1 cellular context compared by ENCODE assay signal in genomic region chr9:83707518-83707767, GRCh38.
TF ChIP-seq lines count a peak whose summit lies in the region.

No MANE protein-coding gene starts in this region.

TF ChIP-seq in H1, 55 proteins besides CTCF, POLR2A, EP300 and RAD21:
- TF ChIP-seq TEAD4 (IDR thresholded peaks at IDR 0.05; ENCODE audit: low read depth, low read length) (no peak), NRF1 (IDR thresholded peaks at IDR 0.05; ENCODE audit: low read depth, low read length) (no peak), GTF2F1 (IDR thresholded peaks at IDR 0.05; ENCODE audit: borderline replicate concordance, low read depth, low read length) (no peak), GABPA (IDR thresholded peaks at IDR 0.05; ENCODE audit: borderline replicate concordance, insufficient read depth, low read length) (no peak), RNF2 (IDR thresholded peaks at IDR 0.05; ENCODE audit: borderline replicate concordance, low read depth, low read length, missing control alignments, poor library complexity, severe bottlenecking) (no peak), BRCA1 (IDR thresholded peaks at IDR 0.05; ENCODE audit: low read depth, low read length) (no peak), JUND (IDR thresholded peaks at IDR 0.05; ENCODE audit: low read length) (no peak), BCL11A (IDR thresholded peaks at IDR 0.05; ENCODE audit: low read depth in 2 of 2, low read length in 2 of 2) (no peak), SIX5 (IDR thresholded peaks at IDR 0.05; ENCODE audit: low read depth, low read length) (no peak), POLR2AphosphoS5 (IDR thresholded peaks at IDR 0.05; ENCODE audit: low read depth, low read length) (no peak; the same call in 1 of the 2 replicates), MAFK (IDR thresholded peaks at IDR 0.05; ENCODE audit: low read depth, low read length) (no peak), ASH2L (IDR thresholded peaks at IDR 0.05; ENCODE audit: low read length) (no peak), ATF2 (IDR thresholded peaks at IDR 0.05; ENCODE audit: low read length) (no peak), TAF1 (IDR thresholded peaks at IDR 0.05; ENCODE audit: low read depth, low read length) (no peak), BACH1 (IDR thresholded peaks at IDR 0.05; ENCODE audit: low read length) (no peak), USF2 (IDR thresholded peaks at IDR 0.05; ENCODE audit: low read length) (no peak)
